ENCODE assay signal across 15 cellular contexts in the genomic region with DNA sequence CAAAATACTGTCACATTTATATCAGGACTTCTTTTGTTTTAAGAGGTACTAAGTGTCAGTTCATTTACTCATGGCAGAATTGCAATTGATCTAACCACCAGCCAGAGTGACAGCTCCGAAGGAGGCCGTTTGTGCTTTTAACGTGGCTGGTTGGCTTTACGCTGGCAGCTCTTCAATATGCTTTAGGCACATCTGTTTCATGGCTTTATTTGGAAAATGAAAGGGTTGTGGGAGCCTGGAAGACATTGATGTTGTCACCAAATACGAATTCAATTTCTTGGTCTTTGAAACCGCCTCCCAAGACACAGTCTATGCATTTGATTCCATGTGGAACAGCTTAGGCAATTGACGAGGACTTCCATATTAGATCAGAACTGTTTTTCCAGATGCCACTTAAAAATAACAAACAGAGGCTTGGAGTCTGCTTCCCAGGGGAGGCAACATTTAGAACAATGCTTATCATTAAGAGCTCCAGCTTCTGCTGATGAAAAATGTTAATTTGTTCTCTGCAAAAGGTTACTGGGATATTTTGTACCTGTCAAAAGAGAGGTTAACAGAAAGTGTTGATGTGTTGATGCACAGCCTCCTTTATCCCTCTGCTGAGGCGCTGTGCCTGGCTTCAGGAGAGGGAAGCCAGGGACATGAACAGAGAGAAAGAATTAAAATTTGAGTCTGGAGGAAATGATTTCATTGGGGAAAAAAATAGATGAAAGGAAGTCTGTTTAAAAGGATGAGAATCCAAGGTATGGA.
DNase-seq lines count a peak whose midpoint lies in the region; ATAC-seq, FAIRE-seq and TF ChIP-seq lines count a peak whose summit lies in the region.
"Had no signal": no experiment of that assay in that cellular context is flagged by ENCODE, and none has a peak within 500 bp of the region (broad histone marks: within the 10 kb centered on the region; RNA-seq: fewer than 3 reads in every experiment).

No MANE protein-coding gene starts in this region.

- no peaks in the 10 kb centered on the region for H3K9me3 Mint-ChIP-seq in endodermal cell
- no peaks in the 10 kb centered on the region for H3K9me3 Mint-ChIP-seq in activated CD8-positive, alpha-beta memory T cell treated with anti-CD3 and anti-CD28 coated beads, Interleukin-2, amount 10 ng/mL, durations not matched to agents 7 days and 5 days (ENCODE audit: low read depth)
- H3K9me3 Mint-ChIP-seq: activated T-helper 2 cell treated with anti-CD3 and anti-CD28 coated beads, Interferon-gamma antibody, Interleukin-2, Interleukin-4, amounts not matched to agents 10 μg/mL and 5 μg/mL and 100 μg/mL, durations not matched to agents 14 hours and 24 hours and 36 hours; central memory CD8-positive, alpha-beta T cell had no signal

- no peak overlapping the region for H2BK120ac ChIP-seq in mesenchymal stem cell (ENCODE audit: low read depth, low read length)

- no peaks in the 10 kb centered on the region for H3K79me2 ChIP-seq in Karpas-422 (ENCODE audit: low read length)

- H3K9ac ChIP-seq in Karpas-422 (ENCODE audit: low read length) (no peak overlapping the region), endodermal cell (ENCODE audit: extremely low read depth, low read length, poor library complexity, severe bottlenecking) (no peak overlapping the region), mesenchymal stem cell (ENCODE audit: low read length) (no peak overlapping the region)

- peaks cover 2% of the 10 kb centered on the region for H3K4me1 ChIP-seq in Karpas-422 (ENCODE audit: low read length)
- peaks cover 20% of the 10 kb centered on the region for H3K4me1 ChIP-seq in endodermal cell (ENCODE audit: control insufficient read depth, insufficient read depth, low read length)
- H3K4me1 ChIP-seq in mesenchymal stem cell (ENCODE audit: control insufficient read depth, insufficient read depth, low read depth, low read length) = peaks cover 12% of the 10 kb centered on the region
- no peaks in the 10 kb centered on the region for H3K4me1 ChIP-seq in small intestine (ENCODE audit: control insufficient read depth in 2 of 2, insufficient read depth in 1 of 2, low read depth in 1 of 2, low read length in 1 of 2)
- H3K4me1 ChIP-seq: testis had no signal

- no peaks in the 10 kb centered on the region for H3K27me3 Mint-ChIP-seq in endodermal cell (ENCODE audit: insufficient read depth)
- peaks cover 14% of the 10 kb centered on the region for H3K27me3 Mint-ChIP-seq in activated CD8-positive, alpha-beta memory T cell treated with anti-CD3 and anti-CD28 coated beads, Interleukin-2, amount 10 ng/mL, durations not matched to agents 7 days and 5 days

- no peak overlapping the region for H3K4me3 ChIP-seq in Karpas-422 (ENCODE audit: low read length)
- no peak overlapping the region for H3K4me3 ChIP-seq in endodermal cell (ENCODE audit: low read length)
- no peak overlapping the region for H3K4me3 ChIP-seq in mesenchymal stem cell (ENCODE audit: insufficient read depth in 1 of 2, low read depth in 1 of 2, low read length in 2 of 2)
- no peak overlapping the region for H3K4me3 ChIP-seq in small intestine (ENCODE audit: low read depth in 1 of 2, low read length in 2 of 2)
- H3K4me3 ChIP-seq: gastrocnemius medialis, left lung, testis had no signal

- 80 to 84% methylated on average over 7 to 8 of the region's 8 CpGs for WGBS in endodermal cell (ENCODE audit: insufficient coverage in 1 of 2, insufficient read length in 1 of 2), 2 experiments
- WGBS in mesenchymal stem cell = 65% methylated on average over 8 of the region's 8 CpGs
- 63 to 71% (median 64%) methylated on average over 8 of the region's 8 CpGs for WGBS in small intestine, 3 donors

- no peak for TF ChIP-seq CTCF in endodermal cell (conservative IDR thresholded peaks at IDR 0.05)

- no peak overlapping the region for H2AFZ ChIP-seq in Karpas-422 (ENCODE audit: low read length)
- H2AFZ ChIP-seq in mesenchymal stem cell (ENCODE audit: low read depth, low read length) = peak overlapping the region; percentile 64

- H3K27ac ChIP-seq in Karpas-422 (ENCODE audit: low read length) (no peak overlapping the region), endodermal cell (ENCODE audit: low read depth, low read length) (peak overlapping the region; percentile 84), mesenchymal stem cell (ENCODE audit: low read length, poor library complexity, severe bottlenecking) (peak overlapping the region; percentile 90), small intestine (ENCODE audit: low read depth in 1 of 2, low read length in 1 of 2) (no peak overlapping the region)
- H3K27ac ChIP-seq: left lung, testis had no signal

- no peak overlapping the region for H3K4ac ChIP-seq in mesenchymal stem cell (ENCODE audit: low read depth in 1 of 2, low read length in 2 of 2)

- no peak overlapping the region for H3K14ac ChIP-seq in mesenchymal stem cell (ENCODE audit: low read length in 2 of 2)

- no peak overlapping the region for H4K8ac ChIP-seq in mesenchymal stem cell (ENCODE audit: low read length)

- H2AK5ac ChIP-seq in mesenchymal stem cell (ENCODE audit: low read length, severe bottlenecking) = peak overlapping the region; percentile 78

- H3K4me2 ChIP-seq in Karpas-422 (ENCODE audit: low read depth, low read length, poor library complexity, severe bottlenecking) (no peak overlapping the region), mesenchymal stem cell (ENCODE audit: low read length, poor library complexity, severe bottlenecking) (peak overlapping the region; percentile 7)

- H3K36me3 ChIP-seq in Karpas-422 (ENCODE audit: insufficient read depth, low read length) = no peaks in the 10 kb centered on the region
- no peaks in the 10 kb centered on the region for H3K36me3 ChIP-seq in endodermal cell (ENCODE audit: control insufficient read depth, insufficient read depth, low read length)
- H3K36me3 ChIP-seq in mesenchymal stem cell (ENCODE audit: control insufficient read depth in 1 of 2, insufficient read depth in 2 of 2, low read depth in 1 of 2, low read length in 2 of 2) = no peaks in the 10 kb centered on the region
- H3K36me3 ChIP-seq in small intestine (ENCODE audit: control insufficient read depth in 2 of 2, insufficient read depth in 2 of 2, low read length in 2 of 2) = no peaks in the 10 kb centered on the region
- H3K36me3 ChIP-seq: gastrocnemius medialis, left lung had no signal

- H3K18ac ChIP-seq in mesenchymal stem cell (ENCODE audit: low read depth in 1 of 2, low read length in 2 of 2) = no peak overlapping the region

- no peak overlapping the region for H3K23ac ChIP-seq in mesenchymal stem cell (ENCODE audit: low read length in 2 of 2)

- H3K27me3 ChIP-seq in Karpas-422 (ENCODE audit: low read length) = no peaks in the 10 kb centered on the region
- no peaks in the 10 kb centered on the region for H3K27me3 ChIP-seq in endodermal cell (ENCODE audit: control insufficient read depth, insufficient read depth, low read length, poor library complexity, severe bottlenecking)
- peaks cover 0 to 4% of the 10 kb centered on the region in 2 experiments for H3K27me3 ChIP-seq in mesenchymal stem cell (ENCODE audit: control insufficient read depth in 1 of 2, insufficient read depth in 1 of 2, low read length in 2 of 2)
- peaks cover 0 to 1% of the 10 kb centered on the region in 2 donors for H3K27me3 ChIP-seq in small intestine (ENCODE audit: control insufficient read depth in 2 of 2, insufficient read depth in 2 of 2, low read length in 2 of 2)
- H3K27me3 ChIP-seq: gastrocnemius medialis, left lung, testis had no signal

- no peaks in the 10 kb centered on the region for H3K79me1 ChIP-seq in mesenchymal stem cell (replicated peaks; ENCODE audit: low read length, poor library complexity, severe bottlenecking)

- peak; percentile 11 for DNase-seq in Karpas-422
- no peak for DNase-seq in endodermal cell
- peak; percentile 40 for DNase-seq in mesenchymal stem cell
- DNase-seq in effector CD4-positive, alpha-beta T cell = no peak
- DNase-seq in NCI-H1417 treated with DMSO at 0.1 percent for 48 hours (lab: John Stamatoyannopoulos, UW) = no peak
- no peak for DNase-seq in small intestine
- DNase-seq in activated CD8-positive, alpha-beta memory T cell treated with anti-CD3 and anti-CD28 coated beads, Interleukin-2, amount 10 ng/mL, durations not matched to agents 7 days and 5 days = no peak
- DNase-seq: activated CD4-positive, alpha-beta T cell treated with anti-CD3 and anti-CD28 coated beads for 48 hours; gastrocnemius medialis; left lung; NCI-H748 treated with DMSO at 0.1 percent for 48 hours; testis had no signal

- H3K4me3 Mint-ChIP-seq in endodermal cell = no peak overlapping the region
- no peak overlapping the region for H3K4me3 Mint-ChIP-seq in activated CD8-positive, alpha-beta memory T cell treated with anti-CD3 and anti-CD28 coated beads, Interleukin-2, amount 10 ng/mL, durations not matched to agents 7 days and 5 days
- H3K4me3 Mint-ChIP-seq: central memory CD8-positive, alpha-beta T cell had no signal

- no peaks in the 10 kb centered on the region for H3K9me3 ChIP-seq in Karpas-422 (ENCODE audit: low read length)
- no peaks in the 10 kb centered on the region for H3K9me3 ChIP-seq in endodermal cell (ENCODE audit: control insufficient read depth, low read length)
- H3K9me3 ChIP-seq in mesenchymal stem cell (ENCODE audit: control insufficient read depth, low read length) = no peaks in the 10 kb centered on the region
- no peaks in the 10 kb centered on the region for H3K9me3 ChIP-seq in small intestine (ENCODE audit: control insufficient read depth, low read depth)
- H3K9me3 ChIP-seq: gastrocnemius medialis, left lung, testis had no signal

- no peaks in the 10 kb centered on the region for H3K9me2 ChIP-seq in Karpas-422 (replicated peaks; ENCODE audit: insufficient read depth, low read length)

- ATAC-seq in activated CD8-positive, alpha-beta memory T cell treated with anti-CD3 and anti-CD28 coated beads, Interleukin-2, amount 10 ng/mL, durations not matched to agents 7 days and 5 days = no peak
- ATAC-seq: gastrocnemius medialis, left lung had no signal

- H4K91ac ChIP-seq in mesenchymal stem cell (ENCODE audit: low read length) = no peak overlapping the region

- H2BK5ac ChIP-seq in mesenchymal stem cell (ENCODE audit: low read depth, low read length, poor library complexity, severe bottlenecking) = peak overlapping the region; percentile 75

- H2BK12ac ChIP-seq in mesenchymal stem cell (ENCODE audit: low read length in 2 of 2) = no peak overlapping the region

- CTCF ChIA-PET in activated CD8-positive, alpha-beta memory T cell treated with anti-CD3 and anti-CD28 coated beads, Interleukin-2, amount 10 ng/mL, durations not matched to agents 7 days and 5 days (lab: Charles Lee) = no interaction called here

- no peaks in the 10 kb centered on the region for H4K20me1 ChIP-seq in Karpas-422 (ENCODE audit: insufficient read depth, low read depth, low read length)

- no peak overlapping the region for H2BK15ac ChIP-seq in mesenchymal stem cell (ENCODE audit: low read depth, poor library complexity, severe bottlenecking)

- no peak overlapping the region for H3K27ac Mint-ChIP-seq in endodermal cell
- no peak overlapping the region for H3K27ac Mint-ChIP-seq in activated CD8-positive, alpha-beta memory T cell treated with anti-CD3 and anti-CD28 coated beads, Interleukin-2, amount 10 ng/mL, durations not matched to agents 7 days and 5 days
- H3K27ac Mint-ChIP-seq: activated T-helper 2 cell treated with anti-CD3 and anti-CD28 coated beads, Interferon-gamma antibody, Interleukin-2, Interleukin-4, amounts not matched to agents 10 μg/mL and 5 μg/mL and 100 μg/mL, durations not matched to agents 14 hours and 24 hours and 36 hours had no signal

- H3K36me3 Mint-ChIP-seq in endodermal cell (ENCODE audit: low read depth) = no peaks in the 10 kb centered on the region
- H3K36me3 Mint-ChIP-seq in activated CD8-positive, alpha-beta memory T cell treated with anti-CD3 and anti-CD28 coated beads, Interleukin-2, amount 10 ng/mL, durations not matched to agents 7 days and 5 days = no peaks in the 10 kb centered on the region

- peaks cover 26% of the 10 kb centered on the region for H3K4me1 Mint-ChIP-seq in endodermal cell
- no peaks in the 10 kb centered on the region for H3K4me1 Mint-ChIP-seq in activated CD8-positive, alpha-beta memory T cell treated with anti-CD3 and anti-CD28 coated beads, Interleukin-2, amount 10 ng/mL, durations not matched to agents 7 days and 5 days
- H3K4me1 Mint-ChIP-seq: central memory CD8-positive, alpha-beta T cell had no signal

- peak; percentile 99 for FAIRE-seq in A204.1 (lab: Jason Lieb, UNC)
- FAIRE-seq in small intestine (lab: Jason Lieb, UNC) = no peak

Comparison
In these comparisons a context has a peak if more than half of its experiments do, and no peak if none do; other contexts are left out.
1. DNase-seq: peak in Karpas-422 (single experiment) and mesenchymal stem cell (single experiment); none in endodermal cell (single experiment), effector CD4-positive, alpha-beta T cell (single experiment), NCI-H1417 treated with DMSO at 0.1 percent for 48 hours (single experiment), small intestine (single experiment) and activated CD8-positive, alpha-beta memory T cell treated with anti-CD3 and anti-CD28 coated beads, Interleukin-2, amount 10 ng/mL, durations not matched to agents 7 days and 5 days (single experiment).
2. H3K27ac ChIP-seq: peak in endodermal cell (single experiment) and mesenchymal stem cell (single experiment); none in Karpas-422 (single experiment) and small intestine (0 of 2).